Comparison of ENCODE assay signal across 1 cellular context in the genomic region with DNA sequence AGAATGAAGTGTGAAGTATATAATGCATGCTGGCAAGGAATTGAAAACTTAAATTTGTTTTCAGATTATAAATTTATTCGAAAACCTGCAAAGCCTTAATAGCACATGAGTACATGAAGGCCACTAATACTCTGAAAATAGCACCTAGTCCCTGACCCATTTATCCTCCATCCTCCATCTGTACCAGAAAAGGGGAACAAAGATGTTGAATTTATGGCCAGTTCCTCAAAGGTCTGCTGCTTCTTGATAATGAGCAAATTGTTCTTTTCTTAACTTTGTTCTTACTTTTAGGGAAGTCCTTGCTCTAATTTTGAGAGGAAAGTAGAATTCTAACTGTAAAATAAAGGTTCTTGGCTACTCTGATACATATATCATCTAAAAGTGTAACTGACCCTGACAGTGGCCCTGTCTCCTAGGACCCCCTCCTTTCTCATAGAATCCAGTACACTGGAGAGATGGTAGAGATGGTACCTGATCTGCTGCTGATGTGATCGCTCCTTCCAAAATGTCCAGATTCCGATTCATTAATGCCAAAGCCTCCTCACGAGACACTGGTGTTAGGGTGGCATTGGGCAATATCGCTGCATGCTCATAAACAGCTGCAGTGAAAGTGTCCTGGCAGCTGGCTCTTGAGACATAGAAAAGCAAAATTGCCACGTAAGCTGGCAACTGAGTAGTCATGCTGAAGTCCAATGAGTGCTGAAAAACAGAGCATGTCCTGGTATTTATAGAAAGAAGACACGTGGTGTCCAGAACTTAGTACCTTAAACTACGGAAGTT.
TF ChIP-seq lines count a peak whose summit lies in the region.

A gene with protein sequence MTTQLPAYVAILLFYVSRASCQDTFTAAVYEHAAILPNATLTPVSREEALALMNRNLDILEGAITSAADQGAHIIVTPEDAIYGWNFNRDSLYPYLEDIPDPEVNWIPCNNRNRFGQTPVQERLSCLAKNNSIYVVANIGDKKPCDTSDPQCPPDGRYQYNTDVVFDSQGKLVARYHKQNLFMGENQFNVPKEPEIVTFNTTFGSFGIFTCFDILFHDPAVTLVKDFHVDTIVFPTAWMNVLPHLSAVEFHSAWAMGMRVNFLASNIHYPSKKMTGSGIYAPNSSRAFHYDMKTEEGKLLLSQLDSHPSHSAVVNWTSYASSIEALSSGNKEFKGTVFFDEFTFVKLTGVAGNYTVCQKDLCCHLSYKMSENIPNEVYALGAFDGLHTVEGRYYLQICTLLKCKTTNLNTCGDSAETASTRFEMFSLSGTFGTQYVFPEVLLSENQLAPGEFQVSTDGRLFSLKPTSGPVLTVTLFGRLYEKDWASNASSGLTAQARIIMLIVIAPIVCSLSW (minus strand): TSS at position 701 of the 780 bp plus-strand sequence. CDS start 20 bp downstream, at position 681.

TF ChIP-seq in GM23338, 12 proteins besides CTCF, POLR2A, EP300 and RAD21 (continued from another document):
- TF ChIP-seq, protein P1, sequence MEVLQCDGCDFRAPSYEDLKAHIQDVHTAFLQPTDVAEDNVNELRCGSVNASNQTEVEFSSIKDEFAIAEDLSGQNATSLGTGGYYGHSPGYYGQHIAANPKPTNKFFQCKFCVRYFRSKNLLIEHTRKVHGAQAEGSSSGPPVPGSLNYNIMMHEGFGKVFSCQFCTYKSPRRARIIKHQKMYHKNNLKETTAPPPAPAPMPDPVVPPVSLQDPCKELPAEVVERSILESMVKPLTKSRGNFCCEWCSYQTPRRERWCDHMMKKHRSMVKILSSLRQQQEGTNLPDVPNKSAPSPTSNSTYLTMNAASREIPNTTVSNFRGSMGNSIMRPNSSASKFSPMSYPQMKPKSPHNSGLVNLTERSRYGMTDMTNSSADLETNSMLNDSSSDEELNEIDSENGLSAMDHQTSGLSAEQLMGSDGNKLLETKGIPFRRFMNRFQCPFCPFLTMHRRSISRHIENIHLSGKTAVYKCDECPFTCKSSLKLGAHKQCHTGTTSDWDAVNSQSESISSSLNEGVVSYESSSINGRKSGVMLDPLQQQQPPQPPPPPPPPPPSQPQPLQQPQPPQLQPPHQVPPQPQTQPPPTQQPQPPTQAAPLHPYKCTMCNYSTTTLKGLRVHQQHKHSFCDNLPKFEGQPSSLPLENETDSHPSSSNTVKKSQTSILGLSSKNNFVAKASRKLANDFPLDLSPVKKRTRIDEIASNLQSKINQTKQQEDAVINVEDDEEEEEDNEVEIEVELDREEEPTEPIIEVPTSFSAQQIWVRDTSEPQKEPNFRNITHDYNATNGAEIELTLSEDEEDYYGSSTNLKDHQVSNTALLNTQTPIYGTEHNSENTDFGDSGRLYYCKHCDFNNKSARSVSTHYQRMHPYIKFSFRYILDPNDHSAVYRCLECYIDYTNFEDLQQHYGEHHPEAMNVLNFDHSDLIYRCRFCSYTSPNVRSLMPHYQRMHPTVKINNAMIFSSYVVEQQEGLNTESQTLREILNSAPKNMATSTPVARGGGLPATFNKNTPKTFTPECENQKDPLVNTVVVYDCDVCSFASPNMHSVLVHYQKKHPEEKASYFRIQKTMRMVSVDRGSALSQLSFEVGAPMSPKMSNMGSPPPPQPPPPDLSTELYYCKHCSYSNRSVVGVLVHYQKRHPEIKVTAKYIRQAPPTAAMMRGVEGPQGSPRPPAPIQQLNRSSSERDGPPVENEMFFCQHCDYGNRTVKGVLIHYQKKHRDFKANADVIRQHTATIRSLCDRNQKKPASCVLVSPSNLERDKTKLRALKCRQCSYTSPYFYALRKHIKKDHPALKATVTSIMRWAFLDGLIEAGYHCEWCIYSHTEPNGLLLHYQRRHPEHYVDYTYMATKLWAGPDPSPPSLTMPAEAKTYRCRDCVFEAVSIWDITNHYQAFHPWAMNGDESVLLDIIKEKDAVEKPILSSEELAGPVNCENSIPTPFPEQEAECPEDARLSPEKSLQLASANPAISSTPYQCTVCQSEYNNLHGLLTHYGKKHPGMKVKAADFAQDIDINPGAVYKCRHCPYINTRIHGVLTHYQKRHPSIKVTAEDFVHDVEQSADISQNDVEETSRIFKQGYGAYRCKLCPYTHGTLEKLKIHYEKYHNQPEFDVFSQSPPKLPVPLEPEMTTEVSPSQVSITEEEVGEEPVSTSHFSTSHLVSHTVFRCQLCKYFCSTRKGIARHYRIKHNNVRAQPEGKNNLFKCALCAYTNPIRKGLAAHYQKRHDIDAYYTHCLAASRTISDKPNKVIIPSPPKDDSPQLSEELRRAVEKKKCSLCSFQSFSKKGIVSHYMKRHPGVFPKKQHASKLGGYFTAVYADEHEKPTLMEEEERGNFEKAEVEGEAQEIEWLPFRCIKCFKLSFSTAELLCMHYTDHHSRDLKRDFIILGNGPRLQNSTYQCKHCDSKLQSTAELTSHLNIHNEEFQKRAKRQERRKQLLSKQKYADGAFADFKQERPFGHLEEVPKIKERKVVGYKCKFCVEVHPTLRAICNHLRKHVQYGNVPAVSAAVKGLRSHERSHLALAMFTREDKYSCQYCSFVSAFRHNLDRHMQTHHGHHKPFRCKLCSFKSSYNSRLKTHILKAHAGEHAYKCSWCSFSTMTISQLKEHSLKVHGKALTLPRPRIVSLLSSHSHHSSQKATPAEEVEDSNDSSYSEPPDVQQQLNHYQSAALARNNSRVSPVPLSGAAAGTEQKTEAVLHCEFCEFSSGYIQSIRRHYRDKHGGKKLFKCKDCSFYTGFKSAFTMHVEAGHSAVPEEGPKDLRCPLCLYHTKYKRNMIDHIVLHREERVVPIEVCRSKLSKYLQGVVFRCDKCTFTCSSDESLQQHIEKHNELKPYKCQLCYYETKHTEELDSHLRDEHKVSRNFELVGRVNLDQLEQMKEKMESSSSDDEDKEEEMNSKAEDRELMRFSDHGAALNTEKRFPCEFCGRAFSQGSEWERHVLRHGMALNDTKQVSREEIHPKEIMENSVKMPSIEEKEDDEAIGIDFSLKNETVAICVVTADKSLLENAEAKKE (CRISPR knock-in tag; IDR thresholded peaks at IDR 0.05) = no peak
- TF ChIP-seq EZH2 (IDR thresholded peaks at IDR 0.05; ENCODE audit: low read depth, unreplicated experiment) = no peak
- TF ChIP-seq POLR2AphosphoS5 (IDR thresholded peaks at IDR 0.05; ENCODE audit: low read depth) = no peak
- no peak for TF ChIP-seq JUNB (IDR thresholded peaks at IDR 0.05; ENCODE audit: unreplicated experiment)
- no peak for TF ChIP-seq NANOG (IDR thresholded peaks at IDR 0.05; ENCODE audit: borderline replicate concordance)
- TF ChIP-seq, protein P2, sequence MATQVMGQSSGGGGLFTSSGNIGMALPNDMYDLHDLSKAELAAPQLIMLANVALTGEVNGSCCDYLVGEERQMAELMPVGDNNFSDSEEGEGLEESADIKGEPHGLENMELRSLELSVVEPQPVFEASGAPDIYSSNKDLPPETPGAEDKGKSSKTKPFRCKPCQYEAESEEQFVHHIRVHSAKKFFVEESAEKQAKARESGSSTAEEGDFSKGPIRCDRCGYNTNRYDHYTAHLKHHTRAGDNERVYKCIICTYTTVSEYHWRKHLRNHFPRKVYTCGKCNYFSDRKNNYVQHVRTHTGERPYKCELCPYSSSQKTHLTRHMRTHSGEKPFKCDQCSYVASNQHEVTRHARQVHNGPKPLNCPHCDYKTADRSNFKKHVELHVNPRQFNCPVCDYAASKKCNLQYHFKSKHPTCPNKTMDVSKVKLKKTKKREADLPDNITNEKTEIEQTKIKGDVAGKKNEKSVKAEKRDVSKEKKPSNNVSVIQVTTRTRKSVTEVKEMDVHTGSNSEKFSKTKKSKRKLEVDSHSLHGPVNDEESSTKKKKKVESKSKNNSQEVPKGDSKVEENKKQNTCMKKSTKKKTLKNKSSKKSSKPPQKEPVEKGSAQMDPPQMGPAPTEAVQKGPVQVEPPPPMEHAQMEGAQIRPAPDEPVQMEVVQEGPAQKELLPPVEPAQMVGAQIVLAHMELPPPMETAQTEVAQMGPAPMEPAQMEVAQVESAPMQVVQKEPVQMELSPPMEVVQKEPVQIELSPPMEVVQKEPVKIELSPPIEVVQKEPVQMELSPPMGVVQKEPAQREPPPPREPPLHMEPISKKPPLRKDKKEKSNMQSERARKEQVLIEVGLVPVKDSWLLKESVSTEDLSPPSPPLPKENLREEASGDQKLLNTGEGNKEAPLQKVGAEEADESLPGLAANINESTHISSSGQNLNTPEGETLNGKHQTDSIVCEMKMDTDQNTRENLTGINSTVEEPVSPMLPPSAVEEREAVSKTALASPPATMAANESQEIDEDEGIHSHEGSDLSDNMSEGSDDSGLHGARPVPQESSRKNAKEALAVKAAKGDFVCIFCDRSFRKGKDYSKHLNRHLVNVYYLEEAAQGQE (IDR thresholded peaks at IDR 0.05; ENCODE audit: unreplicated experiment) = no peak
